In genomic region chr5:6687501-6687900, GRCh38 we compare ENCODE assay signal across 20 cellular contexts. TPM values are rescaled to one million over a fixed set of nuclear protein-coding genes. Genes with fewer than 3 reads are reported as not detected.
DNase-seq lines count a peak whose midpoint lies in the region; ATAC-seq and TF ChIP-seq lines count a peak whose summit lies in the region.
"Had no signal": no experiment of that assay in that cellular context is flagged by ENCODE, and none has a peak within 500 bp of the region (broad histone marks: within the 10 kb centered on the region; RNA-seq: fewer than 3 reads in every experiment).

No MANE protein-coding gene starts in this region.

- H3K27me3 Mint-ChIP-seq in GM23338 (ENCODE audit: insufficient read depth, low read depth, poor library complexity) (peaks cover 10% of the 10 kb centered on the region), immature natural killer cell (ENCODE audit: low read depth in 3 of 3) (peaks cover 9 to 27% (median 16%) of the 10 kb centered on the region in 3 donors)

- no peak for ATAC-seq in GM23338
- no peak for ATAC-seq in psoas muscle
- ATAC-seq in HG03469 (IDR thresholded peaks at IDR 0.05; ENCODE audit: unreplicated experiment), result no peak
- ATAC-seq in GM18502 (IDR thresholded peaks at IDR 0.05; ENCODE audit: poor library complexity, unreplicated experiment), result no peak

- no peaks in the 10 kb centered on the region for H3F3A ChIP-seq in GM23338 (replicated peaks; ENCODE audit: low read depth)

- no peaks in the 10 kb centered on the region for H3K79me2 ChIP-seq in GM23338 (replicated peaks; ENCODE audit: insufficient read depth)

- WGBS in psoas muscle, 3 donors, result 71 to 74% (median 73%) methylated on average over 9 of the region's 9 CpGs

- intact Hi-C loops in psoas muscle (cut with DNase I), result no loop called here

- no peak overlapping the region for H2AFZ ChIP-seq in GM23338

- H3K27me3 ChIP-seq in GM23338 (ENCODE audit: insufficient read depth) (peaks cover 9% of the 10 kb centered on the region; the same call in 1 of the 2 replicates), psoas muscle (ENCODE audit: insufficient read depth in 3 of 3, low read length in 2 of 3) (no peaks in the 10 kb centered on the region)
- H3K27me3 ChIP-seq: vagina had no signal

- H3K4me2 ChIP-seq in GM23338, result peak overlapping the region; percentile 56

- DNase-seq in GM23338 (ENCODE audit: low spot score) (no peak), astrocyte of the spinal cord (ENCODE audit: low read depth, low spot score) (no peak), immature natural killer cell (no peak), psoas muscle (no peak), HPDE6-E6E7 (ENCODE audit: extremely low spot score) (no peak), mucosa of gallbladder (ENCODE audit: low spot score) (no peak)
- DNase-seq: activated B cell treated with CpG ODN at 0.5 μM for 24 hours; activated CD8-positive, alpha-beta memory T cell treated with anti-CD3 and anti-CD28 coated beads for 24 hours; effector memory CD8-positive, alpha-beta T cell; NCI-H187 treated with DMSO at 0.1 percent for 48 hours; NCI-H510A treated with DMSO at 0.1 percent for 48 hours; Right ventricle myocardium superior; stomach; T-helper 17 cell had no signal

- peaks cover 4% of the 10 kb centered on the region for H3K4me1 Mint-ChIP-seq in GM23338
- peaks cover 8 to 15% of the 10 kb centered on the region in 2 donors for H3K4me1 Mint-ChIP-seq in immature natural killer cell

- H3K9me3 Mint-ChIP-seq in GM23338 (no peaks in the 10 kb centered on the region), immature natural killer cell (peaks cover 0 to 1% (median 0%) of the 10 kb centered on the region in 6 donors)
- H3K9me3 Mint-ChIP-seq: activated B cell treated with CpG ODN at 0.5 μM for 24 hours; activated T-helper 1 cell treated with anti-CD3 and anti-CD28 coated beads, Interleukin-12 subunit alpha, Interleukin-12 subunit beta, Interleukin-2, Interleukin-4 antibody, amounts not matched to agents 30 ng/mL and 10 ng/mL and 1 ng/mL, durations not matched to agents 14 hours and 24 hours and 36 hours; central memory CD8-positive, alpha-beta T cell; effector memory CD8-positive, alpha-beta T cell had no signal

- H3K27ac Mint-ChIP-seq in GM23338, result no peak overlapping the region
- H3K27ac Mint-ChIP-seq in immature natural killer cell, result no peak overlapping the region
- H3K27ac Mint-ChIP-seq: activated B cell treated with CpG ODN at 0.5 μM for 24 hours; activated T-helper 1 cell treated with anti-CD3 and anti-CD28 coated beads, Interleukin-12 subunit alpha, Interleukin-12 subunit beta, Interleukin-2, Interleukin-4 antibody, amounts not matched to agents 30 ng/mL and 10 ng/mL and 1 ng/mL, durations not matched to agents 14 hours and 24 hours and 36 hours; effector memory CD8-positive, alpha-beta T cell; T-helper 17 cell had no signal

- in situ Hi-C loops in astrocyte of the spinal cord (cut with HindIII; ENCODE audit: low sequenced_read_pairs), result no loop called here

- no peaks in the 10 kb centered on the region; the same call in 1 of the 2 replicates for H4K20me1 ChIP-seq in GM23338 (replicated peaks; ENCODE audit: insufficient read depth)

- H3K9me3 ChIP-seq in psoas muscle, result no peaks in the 10 kb centered on the region
- H3K9me3 ChIP-seq: MG63, stomach, vagina had no signal

- no peaks in the 10 kb centered on the region for H3K9me2 ChIP-seq in GM23338 (ENCODE audit: insufficient read depth)

- H3K27ac ChIP-seq in GM23338 (ENCODE audit: low read depth), result no peak overlapping the region
- H3K27ac ChIP-seq in psoas muscle, result no peak overlapping the region
- H3K27ac ChIP-seq: stomach, vagina had no signal

- no peaks in the 10 kb centered on the region for H3K4me1 ChIP-seq in GM23338 (ENCODE audit: insufficient read depth)
- H3K4me1 ChIP-seq in psoas muscle, result no peaks in the 10 kb centered on the region

- H3K4me3 ChIP-seq in GM23338 (peak overlapping the region; percentile 52), astrocyte of the spinal cord (ENCODE audit: low read depth, low read length) (peak overlapping the region; percentile 30), psoas muscle (peak overlapping the region; percentile 56)
- H3K4me3 ChIP-seq: MG63, vagina had no signal

- no peaks in the 10 kb centered on the region for H3K36me3 Mint-ChIP-seq in GM23338 (ENCODE audit: low read depth)
- no peaks in the 10 kb centered on the region for H3K36me3 Mint-ChIP-seq in immature natural killer cell

- H3K36me3 ChIP-seq in GM23338 (ENCODE audit: insufficient read depth) (no peaks in the 10 kb centered on the region), psoas muscle (ENCODE audit: insufficient read depth in 1 of 2, low read depth in 1 of 2) (no peaks in the 10 kb centered on the region)
- H3K36me3 ChIP-seq: MG63, stomach, vagina had no signal

- H3K4me3 Mint-ChIP-seq in GM23338 (peak overlapping the region; percentile 48), immature natural killer cell (peak overlapping the region in 3 of 5 donors; percentile 1 to 26 (median 4))
- H3K4me3 Mint-ChIP-seq: activated B cell treated with CpG ODN at 0.5 μM for 24 hours; activated T-helper 1 cell treated with anti-CD3 and anti-CD28 coated beads, Interleukin-12 subunit alpha, Interleukin-12 subunit beta, Interleukin-2, Interleukin-4 antibody, amounts not matched to agents 30 ng/mL and 10 ng/mL and 1 ng/mL, durations not matched to agents 14 hours and 24 hours and 36 hours; central memory CD8-positive, alpha-beta T cell; effector memory CD8-positive, alpha-beta T cell had no signal

- TF ChIP-seq CTCF in GM23338 (conservative IDR thresholded peaks at IDR 0.05; ENCODE audit: low read depth in 2 of 2), result no peak
- TF ChIP-seq CTCF in astrocyte of the spinal cord (IDR thresholded peaks at IDR 0.05; ENCODE audit: low read depth, low read length), result no peak
- no peak for TF ChIP-seq CTCF in psoas muscle (IDR thresholded peaks at IDR 0.05)

RNA-seq across cellular contexts. Expression of gene TENT4A, which starts 25.7 kb away (rescaled TPM):
- total RNA-seq in GM23338 (2014; rRNA removed; shearing (Covaris generic)), result 20.2 and 24.0 TPM in 2 replicates
- polyA plus RNA-seq in GM23338 (2016; fragmentation: Nextera tagmentation; extraction: Ambion mirVana) (5.2 and 5.3 TPM in 2 replicates), immature natural killer cell (1 to 10 TPM in 1 of 3 donors, under 1 TPM in 2; 0.05 to 1.6 (median 0.84) TPM), psoas muscle (10 to 100 TPM in 1 of 3 donors, 1 to 10 TPM in 2; 5.0 to 12.7 (median 8.0) TPM)
- total RNA-seq in psoas muscle (10 to 100 TPM in 3 of 4 donors, 1 to 10 TPM in 1; 8.7 to 19.2 (median 15.2) TPM), mucosa of gallbladder (19.8 TPM)

RNA-seq across cellular contexts. Expression of gene SRD5A1, which starts 54.3 kb away (rescaled TPM):
- total RNA-seq in GM23338 (2014; rRNA removed; shearing (Covaris generic)), result 69.6 and 87.3 TPM in 2 replicates
- polyA plus RNA-seq in GM23338 (2016; fragmentation: Nextera tagmentation; extraction: Ambion mirVana) (17.9 and 18.2 TPM in 2 replicates), immature natural killer cell (1 to 10 TPM; 4.8 to 9.6 (median 9.3) TPM), psoas muscle (1 to 10 TPM; 1.4 to 2.4 (median 2.1) TPM)
- total RNA-seq in psoas muscle (1 to 10 TPM; 1.1 to 2.4 (median 1.5) TPM), mucosa of gallbladder (12.8 TPM)

RNA-seq across cellular contexts. Expression of gene NSUN2, which starts 54.7 kb away (rescaled TPM):
- total RNA-seq in GM23338 (2014; rRNA removed; shearing (Covaris generic)), result 110 and 112 TPM in 2 replicates
- 59.3 and 65.4 TPM in 2 replicates for polyA plus RNA-seq in GM23338 (2016; fragmentation: Nextera tagmentation; extraction: Ambion mirVana)
- 10 to 100 TPM; 21.0 to 53.7 (median 29.1) TPM for polyA plus RNA-seq in immature natural killer cell
- 10 to 100 TPM; 30.6 to 53.9 (median 50.6) TPM for total RNA-seq in psoas muscle
- 10 to 100 TPM; 36.4 to 80.9 (median 56.2) TPM for polyA plus RNA-seq in psoas muscle
- 37.1 TPM for total RNA-seq in mucosa of gallbladder
